ENCODE assay signal across 8 cellular contexts in genomic region chr15:56919708-56920637, GRCh38. TPM values are rescaled to one million over a fixed set of nuclear protein-coding genes. Genes with fewer than 3 reads are reported as not detected.
A peak's percentile ranks its signal among the peaks of the same experiment; 100 is the strongest.
DNase-seq lines count a peak whose midpoint lies in the region; ATAC-seq and TF ChIP-seq lines count a peak whose summit lies in the region.

No MANE protein-coding gene starts in this region.

- H3K27ac Mint-ChIP-seq in T-helper 1 cell treated with Interleukin-12 subunit alpha and Interleukin-12 subunit beta and Interleukin-4 antibody, amounts not matched to agents 30 μg/mL and 1 μg/mL, for 36 hours: peak overlapping the region; percentile 76
- H3K27ac Mint-ChIP-seq in central memory CD8-positive, alpha-beta T cell (ENCODE audit: low read depth): peak overlapping the region; percentile 90
- peak overlapping the region; percentile 89 for H3K27ac Mint-ChIP-seq in stimulated activated memory B cell treated with anti-CD40 and anti-IgM and Interleukin-4, amounts not matched to agents 10 μg/mL and 1 μg/mL and 100 μg/mL, for 72 hours

- peak; percentile 5 for ATAC-seq in GM18868 (IDR thresholded peaks at IDR 0.05; ENCODE audit: unreplicated experiment)
- ATAC-seq in HG03571 (IDR thresholded peaks at IDR 0.05; ENCODE audit: unreplicated experiment): peak; percentile 18
- ATAC-seq in central memory CD8-positive, alpha-beta T cell (replicated peaks; ENCODE audit: extremely low read depth, poor library complexity, severe bottlenecking): no peak
- no peak for ATAC-seq in left lung
- ATAC-seq in stimulated activated memory B cell treated with anti-CD40 and anti-IgM and Interleukin-4, amounts not matched to agents 10 μg/mL and 1 μg/mL and 100 μg/mL, for 72 hours: no peak

- DNase-seq in AG09309 (ENCODE audit: low read depth) (no peak), left lung (peak; percentile 42 to 83)
- DNase-seq in central memory CD8-positive, alpha-beta T cell (ENCODE audit: low spot score in 2 of 2): no peak
- DNase-seq in activated effector memory CD4-positive, alpha-beta T cell treated with anti-CD3 and anti-CD28 coated beads, Interleukin-2, amount 50 U/mL, for 16 hours: no peak

- H3K36me3 Mint-ChIP-seq in T-helper 1 cell treated with Interleukin-12 subunit alpha and Interleukin-12 subunit beta and Interleukin-4 antibody, amounts not matched to agents 30 μg/mL and 1 μg/mL, for 36 hours (ENCODE audit: low read depth): peaks cover 18% of the 10 kb centered on the region
- peaks cover 31% of the 10 kb centered on the region for H3K36me3 Mint-ChIP-seq in central memory CD8-positive, alpha-beta T cell (ENCODE audit: insufficient read depth)
- peaks cover 20% of the 10 kb centered on the region for H3K36me3 Mint-ChIP-seq in stimulated activated memory B cell treated with anti-CD40 and anti-IgM and Interleukin-4, amounts not matched to agents 10 μg/mL and 1 μg/mL and 100 μg/mL, for 72 hours

- H3K9me3 ChIP-seq in left lung: no peaks in the 10 kb centered on the region

- peaks cover 32% of the 10 kb centered on the region for H3K4me1 Mint-ChIP-seq in T-helper 1 cell treated with Interleukin-12 subunit alpha and Interleukin-12 subunit beta and Interleukin-4 antibody, amounts not matched to agents 30 μg/mL and 1 μg/mL, for 36 hours (ENCODE audit: low read depth)
- H3K4me1 Mint-ChIP-seq in central memory CD8-positive, alpha-beta T cell: peaks cover 45% of the 10 kb centered on the region
- peaks cover 40% of the 10 kb centered on the region for H3K4me1 Mint-ChIP-seq in stimulated activated memory B cell treated with anti-CD40 and anti-IgM and Interleukin-4, amounts not matched to agents 10 μg/mL and 1 μg/mL and 100 μg/mL, for 72 hours

- H3K4me3 ChIP-seq in AG09309 (ENCODE audit: control insufficient read depth, low read depth, low read length) (peak overlapping the region; percentile 100), left lung (peak overlapping the region; percentile 78 to 79)

- H3K9me3 Mint-ChIP-seq in T-helper 1 cell treated with Interleukin-12 subunit alpha and Interleukin-12 subunit beta and Interleukin-4 antibody, amounts not matched to agents 30 μg/mL and 1 μg/mL, for 36 hours: no peaks in the 10 kb centered on the region
- no peaks in the 10 kb centered on the region for H3K9me3 Mint-ChIP-seq in central memory CD8-positive, alpha-beta T cell
- H3K9me3 Mint-ChIP-seq in stimulated activated memory B cell treated with anti-CD40 and anti-IgM and Interleukin-4, amounts not matched to agents 10 μg/mL and 1 μg/mL and 100 μg/mL, for 72 hours: no peaks in the 10 kb centered on the region

- peaks cover 0 to 6% of the 10 kb centered on the region in 2 donors for H3K36me3 ChIP-seq in left lung

- intact Hi-C loops in left lung (cut with DNase I): no loop called here

- TF ChIP-seq CTCF in AG09309 (IDR thresholded peaks at IDR 0.05; ENCODE audit: control insufficient read depth, insufficient read depth, low read depth, low read length, missing control alignments) (no peak), left lung (IDR thresholded peaks at IDR 0.05) (no peak)

- H3K27ac ChIP-seq in left lung: peak overlapping the region; percentile 94 to 96

- H3K4me3 Mint-ChIP-seq in T-helper 1 cell treated with Interleukin-12 subunit alpha and Interleukin-12 subunit beta and Interleukin-4 antibody, amounts not matched to agents 30 μg/mL and 1 μg/mL, for 36 hours: peak overlapping the region; percentile 85
- H3K4me3 Mint-ChIP-seq in central memory CD8-positive, alpha-beta T cell: peak overlapping the region; percentile 94
- peak overlapping the region; percentile 96 for H3K4me3 Mint-ChIP-seq in stimulated activated memory B cell treated with anti-CD40 and anti-IgM and Interleukin-4, amounts not matched to agents 10 μg/mL and 1 μg/mL and 100 μg/mL, for 72 hours

- H3K27me3 Mint-ChIP-seq in T-helper 1 cell treated with Interleukin-12 subunit alpha and Interleukin-12 subunit beta and Interleukin-4 antibody, amounts not matched to agents 30 μg/mL and 1 μg/mL, for 36 hours (ENCODE audit: low read depth): no peaks in the 10 kb centered on the region
- H3K27me3 Mint-ChIP-seq in central memory CD8-positive, alpha-beta T cell: no peaks in the 10 kb centered on the region
- no peaks in the 10 kb centered on the region for H3K27me3 Mint-ChIP-seq in stimulated activated memory B cell treated with anti-CD40 and anti-IgM and Interleukin-4, amounts not matched to agents 10 μg/mL and 1 μg/mL and 100 μg/mL, for 72 hours

- H3K27me3 ChIP-seq in left lung: no peaks in the 10 kb centered on the region

- peaks cover 13 to 56% of the 10 kb centered on the region in 2 donors for H3K4me1 ChIP-seq in left lung

RNA-seq across cellular contexts. Expression of gene TCF12, which starts 1.5 kb away (rescaled TPM):
- 100 to 1,000 TPM; 106 to 116 TPM for total RNA-seq in left lung

Comparison
In these comparisons a context has a peak if more than half of its experiments do, and no peak if none do; other contexts are left out.
1. DNase-seq: peak in left lung (2 of 2); none in AG09309 (single experiment), central memory CD8-positive, alpha-beta T cell (0 of 2) and activated effector memory CD4-positive, alpha-beta T cell treated with anti-CD3 and anti-CD28 coated beads, Interleukin-2, amount 50 U/mL, for 16 hours (single experiment).
2. ATAC-seq: peak in GM18868 (single experiment) and HG03571 (single experiment); none in central memory CD8-positive, alpha-beta T cell (single experiment), left lung (single experiment) and stimulated activated memory B cell treated with anti-CD40 and anti-IgM and Interleukin-4, amounts not matched to agents 10 μg/mL and 1 μg/mL and 100 μg/mL, for 72 hours (single experiment).
3. Peak in every context shown above with its lines, with median percentiles within 50 percentile points of each other: H3K27ac Mint-ChIP-seq and H3K4me3 Mint-ChIP-seq.